Comparison of ENCODE assay signal across 14 cellular contexts in the genomic region with DNA sequence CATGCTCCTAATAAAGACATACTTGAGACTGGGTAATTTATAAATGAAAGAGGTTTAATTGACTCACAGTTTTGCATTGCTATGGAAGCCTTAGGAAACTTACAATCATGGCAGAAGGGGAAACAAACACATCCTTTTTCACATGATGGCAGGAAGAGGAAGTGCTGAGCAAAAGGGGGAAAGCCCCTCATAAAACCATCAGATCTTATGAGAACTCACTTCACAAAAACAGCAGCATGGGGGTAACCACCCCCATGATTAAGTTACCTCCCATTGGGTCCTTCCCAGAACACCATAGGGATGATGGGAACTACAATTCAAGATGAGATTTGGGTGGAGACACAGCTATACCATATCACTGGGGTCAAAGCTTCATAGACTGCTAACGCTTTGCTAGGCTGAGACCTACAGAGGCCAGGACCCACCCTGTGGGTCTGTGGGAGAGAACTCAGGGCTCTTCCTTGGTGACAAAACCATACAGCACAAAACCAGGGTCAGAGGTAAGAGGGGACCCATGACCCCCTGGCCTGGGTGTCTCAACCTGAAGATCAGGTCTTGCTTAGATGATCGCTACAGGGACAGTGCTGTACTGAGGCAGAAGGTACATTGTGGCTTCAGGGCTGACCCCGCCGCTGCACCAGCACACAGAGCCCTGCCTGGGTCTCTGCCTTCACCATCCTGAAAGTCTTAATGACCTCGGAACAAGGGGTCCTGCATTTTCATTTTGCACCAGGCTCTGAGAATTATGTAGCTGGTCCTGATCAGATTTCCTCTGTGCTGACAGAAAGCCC.
"Had no signal": no experiment of that assay in that cellular context is flagged by ENCODE, and none has a peak within 500 bp of the region (broad histone marks: within the 10 kb centered on the region; RNA-seq: fewer than 3 reads in every experiment).

No MANE protein-coding gene starts in this region.

- DNase-seq: activated CD4-positive, alpha-beta T cell treated with anti-CD3 and anti-CD28 coated beads for 36 hours; activated gamma-delta T cell treated with Interleukin-2 at 50 U/mL for 16 hours; activated T-cell treated with anti-CD3 and anti-CD28 coated beads, Interleukin-2, amount 50 U/mL, for 24 hours; colonic mucosa; effector CD4-positive, alpha-beta T cell; heart right ventricle; kidney; left ventricle myocardium superior; mesenchymal stem cell; T1000 had no signal

- H3K4me3 ChIP-seq: cardiac muscle cell, colonic mucosa, heart right ventricle had no signal

- H3K4me3 Mint-ChIP-seq: activated CD4-positive, alpha-beta T cell treated with anti-CD3 and anti-CD28 coated beads for 36 hours; activated T-cell treated with anti-CD3 and anti-CD28 coated beads, Interleukin-2, amount 50 U/mL, for 24 hours; T-cell had no signal

- H3K27ac Mint-ChIP-seq: activated CD4-positive, alpha-beta T cell treated with anti-CD3 and anti-CD28 coated beads for 36 hours; activated T-cell treated with anti-CD3 and anti-CD28 coated beads, Interleukin-2, amount 50 U/mL, for 24 hours; T-cell had no signal

- H3K27ac ChIP-seq: cardiac muscle cell, colonic mucosa, heart right ventricle, parathyroid adenoma, VCaP had no signal

- ATAC-seq: activated CD4-positive, alpha-beta T cell treated with anti-CD3 and anti-CD28 coated beads for 36 hours; heart right ventricle; left ventricle myocardium superior; T-cell had no signal
